Comparison of ENCODE assay signal across 1 cellular context in the genomic region with DNA sequence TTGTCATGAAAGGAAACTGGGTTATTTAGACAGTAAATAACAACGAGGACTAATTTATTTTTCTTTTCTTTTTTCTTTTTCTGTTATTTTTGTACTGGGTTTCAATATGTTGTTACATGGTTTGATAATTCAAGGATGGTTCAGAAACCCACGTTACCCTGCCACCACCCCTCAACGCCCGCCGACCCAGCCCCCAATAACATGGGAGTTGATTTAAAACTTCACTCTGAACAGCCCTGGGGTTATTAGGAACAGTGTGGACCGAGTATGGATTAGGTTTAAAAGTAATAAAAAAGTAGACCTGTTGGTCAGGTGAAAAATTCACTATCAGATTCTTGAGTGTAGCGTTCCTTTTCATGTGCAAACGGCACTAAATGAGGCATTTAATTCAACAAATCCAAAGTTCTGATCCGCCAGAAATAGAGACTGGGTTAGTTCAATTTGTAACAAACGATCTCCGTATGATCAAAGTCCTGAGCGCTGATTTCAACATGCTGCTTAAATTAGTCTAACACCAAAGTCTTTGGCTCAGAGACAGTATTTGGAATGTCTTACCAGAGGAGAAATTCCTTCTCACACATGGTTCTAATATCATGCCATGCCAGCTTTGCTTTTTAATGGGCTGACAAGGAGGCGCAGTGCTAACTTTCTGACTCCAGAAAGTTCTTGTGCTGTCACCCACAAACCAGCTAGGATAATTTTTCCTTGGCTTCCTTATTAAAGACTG.
TF ChIP-seq lines count a peak whose summit lies in the region.

No MANE protein-coding gene starts in this region.

TF ChIP-seq in GM23338, 12 proteins besides CTCF, POLR2A, EP300 and RAD21 (continued from another document):
- TF ChIP-seq, protein P1, sequence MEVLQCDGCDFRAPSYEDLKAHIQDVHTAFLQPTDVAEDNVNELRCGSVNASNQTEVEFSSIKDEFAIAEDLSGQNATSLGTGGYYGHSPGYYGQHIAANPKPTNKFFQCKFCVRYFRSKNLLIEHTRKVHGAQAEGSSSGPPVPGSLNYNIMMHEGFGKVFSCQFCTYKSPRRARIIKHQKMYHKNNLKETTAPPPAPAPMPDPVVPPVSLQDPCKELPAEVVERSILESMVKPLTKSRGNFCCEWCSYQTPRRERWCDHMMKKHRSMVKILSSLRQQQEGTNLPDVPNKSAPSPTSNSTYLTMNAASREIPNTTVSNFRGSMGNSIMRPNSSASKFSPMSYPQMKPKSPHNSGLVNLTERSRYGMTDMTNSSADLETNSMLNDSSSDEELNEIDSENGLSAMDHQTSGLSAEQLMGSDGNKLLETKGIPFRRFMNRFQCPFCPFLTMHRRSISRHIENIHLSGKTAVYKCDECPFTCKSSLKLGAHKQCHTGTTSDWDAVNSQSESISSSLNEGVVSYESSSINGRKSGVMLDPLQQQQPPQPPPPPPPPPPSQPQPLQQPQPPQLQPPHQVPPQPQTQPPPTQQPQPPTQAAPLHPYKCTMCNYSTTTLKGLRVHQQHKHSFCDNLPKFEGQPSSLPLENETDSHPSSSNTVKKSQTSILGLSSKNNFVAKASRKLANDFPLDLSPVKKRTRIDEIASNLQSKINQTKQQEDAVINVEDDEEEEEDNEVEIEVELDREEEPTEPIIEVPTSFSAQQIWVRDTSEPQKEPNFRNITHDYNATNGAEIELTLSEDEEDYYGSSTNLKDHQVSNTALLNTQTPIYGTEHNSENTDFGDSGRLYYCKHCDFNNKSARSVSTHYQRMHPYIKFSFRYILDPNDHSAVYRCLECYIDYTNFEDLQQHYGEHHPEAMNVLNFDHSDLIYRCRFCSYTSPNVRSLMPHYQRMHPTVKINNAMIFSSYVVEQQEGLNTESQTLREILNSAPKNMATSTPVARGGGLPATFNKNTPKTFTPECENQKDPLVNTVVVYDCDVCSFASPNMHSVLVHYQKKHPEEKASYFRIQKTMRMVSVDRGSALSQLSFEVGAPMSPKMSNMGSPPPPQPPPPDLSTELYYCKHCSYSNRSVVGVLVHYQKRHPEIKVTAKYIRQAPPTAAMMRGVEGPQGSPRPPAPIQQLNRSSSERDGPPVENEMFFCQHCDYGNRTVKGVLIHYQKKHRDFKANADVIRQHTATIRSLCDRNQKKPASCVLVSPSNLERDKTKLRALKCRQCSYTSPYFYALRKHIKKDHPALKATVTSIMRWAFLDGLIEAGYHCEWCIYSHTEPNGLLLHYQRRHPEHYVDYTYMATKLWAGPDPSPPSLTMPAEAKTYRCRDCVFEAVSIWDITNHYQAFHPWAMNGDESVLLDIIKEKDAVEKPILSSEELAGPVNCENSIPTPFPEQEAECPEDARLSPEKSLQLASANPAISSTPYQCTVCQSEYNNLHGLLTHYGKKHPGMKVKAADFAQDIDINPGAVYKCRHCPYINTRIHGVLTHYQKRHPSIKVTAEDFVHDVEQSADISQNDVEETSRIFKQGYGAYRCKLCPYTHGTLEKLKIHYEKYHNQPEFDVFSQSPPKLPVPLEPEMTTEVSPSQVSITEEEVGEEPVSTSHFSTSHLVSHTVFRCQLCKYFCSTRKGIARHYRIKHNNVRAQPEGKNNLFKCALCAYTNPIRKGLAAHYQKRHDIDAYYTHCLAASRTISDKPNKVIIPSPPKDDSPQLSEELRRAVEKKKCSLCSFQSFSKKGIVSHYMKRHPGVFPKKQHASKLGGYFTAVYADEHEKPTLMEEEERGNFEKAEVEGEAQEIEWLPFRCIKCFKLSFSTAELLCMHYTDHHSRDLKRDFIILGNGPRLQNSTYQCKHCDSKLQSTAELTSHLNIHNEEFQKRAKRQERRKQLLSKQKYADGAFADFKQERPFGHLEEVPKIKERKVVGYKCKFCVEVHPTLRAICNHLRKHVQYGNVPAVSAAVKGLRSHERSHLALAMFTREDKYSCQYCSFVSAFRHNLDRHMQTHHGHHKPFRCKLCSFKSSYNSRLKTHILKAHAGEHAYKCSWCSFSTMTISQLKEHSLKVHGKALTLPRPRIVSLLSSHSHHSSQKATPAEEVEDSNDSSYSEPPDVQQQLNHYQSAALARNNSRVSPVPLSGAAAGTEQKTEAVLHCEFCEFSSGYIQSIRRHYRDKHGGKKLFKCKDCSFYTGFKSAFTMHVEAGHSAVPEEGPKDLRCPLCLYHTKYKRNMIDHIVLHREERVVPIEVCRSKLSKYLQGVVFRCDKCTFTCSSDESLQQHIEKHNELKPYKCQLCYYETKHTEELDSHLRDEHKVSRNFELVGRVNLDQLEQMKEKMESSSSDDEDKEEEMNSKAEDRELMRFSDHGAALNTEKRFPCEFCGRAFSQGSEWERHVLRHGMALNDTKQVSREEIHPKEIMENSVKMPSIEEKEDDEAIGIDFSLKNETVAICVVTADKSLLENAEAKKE (CRISPR knock-in tag; IDR thresholded peaks at IDR 0.05), result no peak
